In genomic region chr11:104333977-104334376, GRCh38 we compare ENCODE assay signal across 10 cellular contexts.
DNase-seq lines count a peak whose midpoint lies in the region; ATAC-seq and TF ChIP-seq lines count a peak whose summit lies in the region.
"Had no signal": no experiment of that assay in that cellular context is flagged by ENCODE, and none has a peak within 500 bp of the region (broad histone marks: within the 10 kb centered on the region; RNA-seq: fewer than 3 reads in every experiment).

No MANE protein-coding gene starts in this region.

- H2AFZ ChIP-seq in PC-9 = no peak overlapping the region

- H3K36me3 ChIP-seq in PC-9 (ENCODE audit: low read depth) = no peaks in the 10 kb centered on the region

- no peaks in the 10 kb centered on the region for H4K20me1 ChIP-seq in PC-9 (ENCODE audit: insufficient read depth)

- intact Hi-C loops in PC-9 (cut with micrococcal nuclease; ENCODE audit: unreplicated experiment) = no loop called here

- peak; percentile 79 for DNase-seq in DMS53 (lab: John Stamatoyannopoulos, UW)
- DNase-seq in DMS53 treated with DMSO at 0.1 percent for 48 hours (lab: John Stamatoyannopoulos, UW; ENCODE audit: unreplicated experiment) = no peak
- DNase-seq in PC-9 = no peak
- DNase-seq in kidney tubule cell (ENCODE audit: low spot score) = peak; percentile 32
- no peak for DNase-seq in LoVo (ENCODE audit: low spot score)
- no peak for DNase-seq in stimulated activated CD4-positive, alpha-beta T cell treated with anti-CD3 and anti-CD28 coated beads, Interleukin-12 subunit alpha, Interleukin-12 subunit beta, amount 100 ng/mL, for 4 hours
- no peak for DNase-seq in GM10248 (ENCODE audit: extremely low spot score)
- DNase-seq: cortex of kidney had no signal

- POLR2A ChIA-PET in PC-9 (lab: Charles Lee; ENCODE audit: unreplicated experiment) (no interaction called here), GM10248 (lab: Yijun Ruan, JAX) (no interaction called here)

- no peak overlapping the region for H3K4me2 ChIP-seq in PC-9

- no peak overlapping the region for H3K27ac ChIP-seq in PC-9

- TF ChIP-seq CTCF in PC-9 (conservative IDR thresholded peaks at IDR 0.05) = peak; percentile 43; the same call in 1 of the 2 replicates
- no peak for TF ChIP-seq CTCF in GM10248 (IDR thresholded peaks at IDR 0.05; ENCODE audit: control extremely low read depth, extremely low read depth, low read depth, missing control alignments)

- BruUV-seq in PC-9 (replicated peaks; lab: Mats Ljungman, UMichigan) = no TSS peak

- CTCF ChIA-PET in PC-9 (lab: Charles Lee) (no interaction called here), GM10248 (lab: Yijun Ruan, JAX) (interaction anchor here (1.0 to 1.1 kb wide), 2 partner anchors 11 to 24 kb away, joined by 3 read pairs; no protein-coding TSS in a partner anchor)

- no peaks in the 10 kb centered on the region for H3K27me3 ChIP-seq in PC-9 (ENCODE audit: insufficient read depth, low read depth)

- no peaks in the 10 kb centered on the region for H3K79me2 ChIP-seq in PC-9 (ENCODE audit: low read depth)

- H3K4me3 ChIP-seq in PC-9 = no peak overlapping the region

- H3F3A ChIP-seq in PC-9 (ENCODE audit: insufficient read depth, low read depth) = no peaks in the 10 kb centered on the region

- no peaks in the 10 kb centered on the region for H3K4me1 ChIP-seq in PC-9 (replicated peaks; ENCODE audit: insufficient read depth)

- H3K9me3 ChIP-seq in PC-9 (ENCODE audit: insufficient read depth, low read depth) = no peaks in the 10 kb centered on the region

- no peaks in the 10 kb centered on the region for H3K9me2 ChIP-seq in PC-9 (ENCODE audit: insufficient read depth)

- ATAC-seq in HG02623 (IDR thresholded peaks at IDR 0.05; ENCODE audit: unreplicated experiment) = peak; percentile 59
- ATAC-seq: T-cell had no signal

Comparison
In these comparisons a context has a peak if more than half of its experiments do, and no peak if none do; other contexts are left out.
1. DNase-seq: peak in DMS53 (single experiment) and kidney tubule cell (single experiment); none in DMS53 treated with DMSO at 0.1 percent for 48 hours (single experiment), PC-9 (0 of 2), LoVo (single experiment), stimulated activated CD4-positive, alpha-beta T cell treated with anti-CD3 and anti-CD28 coated beads, Interleukin-12 subunit alpha, Interleukin-12 subunit beta, amount 100 ng/mL, for 4 hours (single experiment) and GM10248 (single experiment).